Comparison of ENCODE assay signal across 18 cellular contexts in the genomic region with DNA sequence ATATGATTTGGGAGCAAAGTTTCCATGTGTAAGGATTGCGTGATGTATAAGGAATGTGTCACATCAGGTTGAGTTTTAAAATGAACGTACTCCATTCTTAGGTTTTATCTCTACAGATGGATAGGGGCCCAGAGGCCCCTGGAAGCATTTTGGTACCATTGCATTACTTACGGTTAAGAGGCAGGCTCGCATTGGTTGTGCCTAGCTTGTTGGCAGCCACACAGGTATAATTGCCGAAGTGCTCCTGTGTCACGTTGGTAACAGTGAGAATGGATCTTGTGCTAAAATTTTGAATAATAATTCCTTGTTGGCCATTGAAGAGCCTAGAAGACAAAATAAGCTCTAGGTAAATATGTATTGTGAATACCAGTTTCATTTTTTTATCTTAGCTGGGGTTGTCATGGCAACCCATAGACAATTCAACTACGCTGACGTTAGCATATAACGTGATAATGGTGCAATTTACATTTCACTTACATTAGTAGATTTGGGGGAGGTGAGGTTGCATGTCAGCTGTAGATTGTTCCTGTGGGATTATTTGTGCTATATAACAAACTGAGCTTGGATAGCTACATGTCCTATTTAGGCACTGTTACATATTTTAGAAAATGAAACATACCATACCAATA.
"Had no signal": no experiment of that assay in that cellular context is flagged by ENCODE, and none has a peak within 500 bp of the region (broad histone marks: within the 10 kb centered on the region; RNA-seq: fewer than 3 reads in every experiment).

No MANE protein-coding gene starts in this region.

- H3K36me3 Mint-ChIP-seq: activated naive CD8-positive, alpha-beta T cell treated with anti-CD3 and anti-CD28 coated beads, Interleukin-2, amount 10 ng/mL, durations not matched to agents 7 days and 5 days had no signal

- H3K27ac ChIP-seq: adrenal gland, SJSA1 had no signal

- H3K27me3 Mint-ChIP-seq: activated naive CD8-positive, alpha-beta T cell treated with anti-CD3 and anti-CD28 coated beads, Interleukin-2, amount 10 ng/mL, durations not matched to agents 7 days and 5 days had no signal

- H3K27ac Mint-ChIP-seq: activated CD8-positive, alpha-beta T cell treated with anti-CD3 and anti-CD28 coated beads, Interleukin-2, amount 10 ng/mL, durations not matched to agents 7 days and 5 days; activated naive CD8-positive, alpha-beta T cell treated with anti-CD3 and anti-CD28 coated beads, Interleukin-2, amount 10 ng/mL, durations not matched to agents 7 days and 5 days; T-helper 1 cell treated with Interleukin-12 subunit alpha and Interleukin-12 subunit beta and Interleukin-4 antibody, amounts not matched to agents 30 μg/mL and 1 μg/mL, for 36 hours had no signal

- DNase-seq: activated CD4-positive, alpha-beta T cell treated with anti-CD3 and anti-CD28 coated beads for 48 hours; activated CD4-positive, alpha-beta T cell treated with anti-CD3 and anti-CD28 coated beads, Interleukin-2, amount 50 U/mL, for 4 hours; activated CD4-positive, CD25-positive, alpha-beta regulatory T cell treated with anti-CD3 and anti-CD28 coated beads, Interleukin-2, amount 50 U/mL, for 72 hours; activated CD8-positive, alpha-beta memory T cell treated with anti-CD3 and anti-CD28 coated beads, Interleukin-2, amount 50 U/mL, for 48 hours; activated CD8-positive, alpha-beta T cell treated with anti-CD3 and anti-CD28 coated beads, Interleukin-2, amount 10 ng/mL, durations not matched to agents 7 days and 5 days; activated naive CD4-positive, alpha-beta T cell treated with anti-CD3 and anti-CD28 coated beads, Interleukin-2, amount 50 U/mL, for 16 hours; activated naive CD8-positive, alpha-beta T cell treated with anti-CD3 and anti-CD28 coated beads, Interleukin-2, amount 10 ng/mL, durations not matched to agents 7 days and 5 days; activated T-cell treated with anti-CD3 and anti-CD28 coated beads, Interleukin-2, amount 50 U/mL, for 1 hour; adrenal gland; anterior cingulate cortex; NCI-H1092; NCI-H2029; NCI-H345; NCI-H510A; NCI-H526 treated with DMSO at 0.1 percent for 48 hours had no signal

- H3K36me3 ChIP-seq: adrenal gland, SJSA1 had no signal

- H3K4me1 Mint-ChIP-seq: activated naive CD8-positive, alpha-beta T cell treated with anti-CD3 and anti-CD28 coated beads, Interleukin-2, amount 10 ng/mL, durations not matched to agents 7 days and 5 days had no signal

- H3K9me3 ChIP-seq: adrenal gland, SJSA1 had no signal

- H3K4me1 ChIP-seq: adrenal gland, SJSA1 had no signal

- H3K27me3 ChIP-seq: adrenal gland, SJSA1 had no signal

- H3K9me3 Mint-ChIP-seq: activated naive CD8-positive, alpha-beta T cell treated with anti-CD3 and anti-CD28 coated beads, Interleukin-2, amount 10 ng/mL, durations not matched to agents 7 days and 5 days; T-helper 1 cell treated with Interleukin-12 subunit alpha and Interleukin-12 subunit beta and Interleukin-4 antibody, amounts not matched to agents 30 μg/mL and 1 μg/mL, for 36 hours had no signal

- H3K4me3 ChIP-seq: adrenal gland, SJSA1 had no signal

- H3K4me3 Mint-ChIP-seq: activated CD8-positive, alpha-beta T cell treated with anti-CD3 and anti-CD28 coated beads, Interleukin-2, amount 10 ng/mL, durations not matched to agents 7 days and 5 days; activated naive CD8-positive, alpha-beta T cell treated with anti-CD3 and anti-CD28 coated beads, Interleukin-2, amount 10 ng/mL, durations not matched to agents 7 days and 5 days; T-helper 1 cell treated with Interleukin-12 subunit alpha and Interleukin-12 subunit beta and Interleukin-4 antibody, amounts not matched to agents 30 μg/mL and 1 μg/mL, for 36 hours had no signal

- ATAC-seq: activated CD8-positive, alpha-beta T cell treated with anti-CD3 and anti-CD28 coated beads, Interleukin-2, amount 10 ng/mL, durations not matched to agents 7 days and 5 days; SK-N-SH treated with all-trans-retinoic acid at 6 μM for 48 hours had no signal
